In genomic region chr12:1529228-1529861, GRCh38 we compare ENCODE assay signal across 10 cellular contexts.
A peak's percentile ranks its signal among the peaks of the same experiment; 100 is the strongest.
DNase-seq lines count a peak whose midpoint lies in the region; ATAC-seq and TF ChIP-seq lines count a peak whose summit lies in the region.
"Had no signal": no experiment of that assay in that cellular context is flagged by ENCODE, and none has a peak within 500 bp of the region (broad histone marks: within the 10 kb centered on the region; RNA-seq: fewer than 3 reads in every experiment).

No MANE protein-coding gene starts in this region.

- H3K9me3 Mint-ChIP-seq in activated naive CD8-positive, alpha-beta T cell treated with anti-CD3 and anti-CD28 coated beads for 36 hours = no peaks in the 10 kb centered on the region

- H3K36me3 ChIP-seq in testis (ENCODE audit: low read depth, missing control alignments) = no peaks in the 10 kb centered on the region

- peak; percentile 48 for DNase-seq in activated CD8-positive, alpha-beta memory T cell treated with anti-CD3 and anti-CD28 coated beads, Interleukin-2, amount 50 U/mL, for 48 hours
- no peak for DNase-seq in activated CD8-positive, alpha-beta memory T cell treated with anti-CD3 and anti-CD28 coated beads, Interleukin-2, amount 50 U/mL, for 4 hours
- DNase-seq in activated naive CD8-positive, alpha-beta T cell treated with anti-CD3 and anti-CD28 coated beads for 36 hours = no peak
- DNase-seq in islet precursor cell (peak; percentile 57), testis (no peak), NCI-H345 (lab: John Stamatoyannopoulos, UW) (no peak)

- H3K27me3 Mint-ChIP-seq in activated naive CD8-positive, alpha-beta T cell treated with anti-CD3 and anti-CD28 coated beads for 36 hours = peaks cover 84% of the 10 kb centered on the region

- no peaks in the 10 kb centered on the region for H3K36me3 Mint-ChIP-seq in activated naive CD8-positive, alpha-beta T cell treated with anti-CD3 and anti-CD28 coated beads for 36 hours

- intact Hi-C loops in testis (cut with DNase I; ENCODE audit: low total_unique reads) = no loop called here

- H3K9me3 ChIP-seq in testis = no peaks in the 10 kb centered on the region

- ATAC-seq in HG02678 (IDR thresholded peaks at IDR 0.05; ENCODE audit: unreplicated experiment) = no peak
- no peak for ATAC-seq in GM18907 (IDR thresholded peaks at IDR 0.05; ENCODE audit: unreplicated experiment)
- ATAC-seq: activated CD4-positive, CD25-positive, alpha-beta regulatory T cell treated with anti-CD3 and anti-CD28 coated beads, Interleukin-2, amount 50 U/mL, for 24 hours had no signal

- no peak for TF ChIP-seq CTCF in testis (IDR thresholded peaks at IDR 0.05)

- H3K4me1 ChIP-seq in testis = no peaks in the 10 kb centered on the region

- peak overlapping the region; percentile 42 to 52 for H3K4me3 ChIP-seq in testis

- peak overlapping the region; percentile 77 for H3K4me3 Mint-ChIP-seq in activated naive CD8-positive, alpha-beta T cell treated with anti-CD3 and anti-CD28 coated beads for 36 hours

- peaks cover 25% of the 10 kb centered on the region for H3K4me1 Mint-ChIP-seq in activated naive CD8-positive, alpha-beta T cell treated with anti-CD3 and anti-CD28 coated beads for 36 hours

- no peaks in the 10 kb centered on the region for H3K27me3 ChIP-seq in testis

- TF ChIP-seq POLR2A in testis (IDR thresholded peaks at IDR 0.05) = no peak

- peak overlapping the region in 1 of 2 donors; percentile 15 for H3K27ac ChIP-seq in testis
- H3K27ac ChIP-seq: C4-2B had no signal

- no peak overlapping the region for H3K27ac Mint-ChIP-seq in activated naive CD8-positive, alpha-beta T cell treated with anti-CD3 and anti-CD28 coated beads for 36 hours

- WGBS in testis, 2 donors = 52% methylated on average over 11 of the region's 11 CpGs

Comparison
In these comparisons a context has a peak if more than half of its experiments do, and no peak if none do; other contexts are left out.
1. DNase-seq: peak in activated CD8-positive, alpha-beta memory T cell treated with anti-CD3 and anti-CD28 coated beads, Interleukin-2, amount 50 U/mL, for 48 hours (single experiment) and islet precursor cell (single experiment); none in activated CD8-positive, alpha-beta memory T cell treated with anti-CD3 and anti-CD28 coated beads, Interleukin-2, amount 50 U/mL, for 4 hours (single experiment), activated naive CD8-positive, alpha-beta T cell treated with anti-CD3 and anti-CD28 coated beads for 36 hours (single experiment), testis (single experiment) and NCI-H345 (single experiment).